Comparison of ENCODE assay signal across 20 cellular contexts in the genomic region with DNA sequence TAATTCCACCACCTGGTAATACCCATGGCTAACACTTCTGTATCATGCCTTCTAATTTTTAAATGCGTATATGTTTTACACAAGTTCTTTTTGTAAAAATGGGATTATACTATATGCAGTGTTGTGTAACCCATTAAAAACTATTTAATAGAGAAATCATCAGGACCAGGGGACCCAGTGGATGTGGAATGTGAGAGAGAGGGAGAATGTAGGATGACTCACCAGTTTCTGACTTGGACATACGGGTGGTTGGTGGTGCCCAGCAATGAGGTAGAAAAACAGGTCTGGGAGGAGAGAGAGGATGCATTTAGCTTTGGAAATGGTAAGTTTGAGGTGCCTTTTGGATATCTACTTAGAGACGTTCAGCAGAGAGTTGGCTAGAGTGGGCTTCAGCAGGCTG.
"Had no signal": no experiment of that assay in that cellular context is flagged by ENCODE, and none has a peak within 500 bp of the region (broad histone marks: within the 10 kb centered on the region; RNA-seq: fewer than 3 reads in every experiment).

No MANE protein-coding gene starts in this region.

- H3K4me1 ChIP-seq: Peyer's patch, SJSA1 had no signal

- H3K27ac Mint-ChIP-seq: activated CD8-positive, alpha-beta T cell treated with anti-CD3 and anti-CD28 coated beads, Interleukin-2, amount 10 ng/mL, durations not matched to agents 7 days and 5 days; activated naive CD8-positive, alpha-beta T cell treated with anti-CD3 and anti-CD28 coated beads for 36 hours; WTC11 had no signal

- H3K9me3 ChIP-seq: Peyer's patch, SJSA1 had no signal

- H3K36me3 ChIP-seq: brain microvascular endothelial cell, Peyer's patch, SJSA1 had no signal

- H3K27me3 ChIP-seq: brain microvascular endothelial cell, Peyer's patch, SJSA1 had no signal

- H3K4me3 Mint-ChIP-seq: activated CD8-positive, alpha-beta T cell treated with anti-CD3 and anti-CD28 coated beads, Interleukin-2, amount 10 ng/mL, durations not matched to agents 7 days and 5 days; activated naive CD8-positive, alpha-beta T cell treated with anti-CD3 and anti-CD28 coated beads for 36 hours; WTC11 had no signal

- ATAC-seq: activated CD8-positive, alpha-beta T cell treated with anti-CD3 and anti-CD28 coated beads, Interleukin-2, amount 10 ng/mL, durations not matched to agents 7 days and 5 days had no signal

- H3K9me3 Mint-ChIP-seq: activated naive CD8-positive, alpha-beta T cell treated with anti-CD3 and anti-CD28 coated beads for 36 hours had no signal

- H3K27ac ChIP-seq: brain microvascular endothelial cell, Peyer's patch, SJSA1 had no signal

- DNase-seq: activated CD4-positive, alpha-beta T cell treated with anti-CD3 and anti-CD28 coated beads for 48 hours; activated CD4-positive, alpha-beta T cell treated with anti-CD3 and anti-CD28 coated beads, Interleukin-2, amount 50 U/mL, for 4 hours; activated CD4-positive, CD25-positive, alpha-beta regulatory T cell treated with anti-CD3 and anti-CD28 coated beads, Interleukin-2, amount 50 U/mL, for 72 hours; activated CD8-positive, alpha-beta memory T cell treated with anti-CD3 and anti-CD28 coated beads, Interleukin-2, amount 50 U/mL, for 48 hours; activated CD8-positive, alpha-beta T cell treated with anti-CD3 and anti-CD28 coated beads, Interleukin-2, amount 10 ng/mL, durations not matched to agents 7 days and 5 days; activated effector memory CD4-positive, alpha-beta T cell treated with anti-CD3 and anti-CD28 coated beads, Interleukin-2, amount 50 U/mL, for 16 hours; activated naive CD4-positive, alpha-beta T cell treated with Interleukin-2 at 50 U/mL for 16 hours; activated naive CD8-positive, alpha-beta T cell treated with anti-CD3 and anti-CD28 coated beads for 36 hours; activated T-cell treated with anti-CD3 and anti-CD28 coated beads, Interleukin-2, amount 50 U/mL, for 1 hour; cerebellar nuclear complex; KBM-7; NCI-H1930; NCI-H2107; NCI-H2171 treated with DMSO at 0.1 percent for 48 hours; NCI-H345; NCI-H510A; Peyer's patch had no signal

- H3K4me3 ChIP-seq: Peyer's patch, SJSA1 had no signal

- H3K4me1 Mint-ChIP-seq: activated naive CD8-positive, alpha-beta T cell treated with anti-CD3 and anti-CD28 coated beads for 36 hours had no signal
